ENCODE assay signal across 8 cellular contexts in the genomic region with DNA sequence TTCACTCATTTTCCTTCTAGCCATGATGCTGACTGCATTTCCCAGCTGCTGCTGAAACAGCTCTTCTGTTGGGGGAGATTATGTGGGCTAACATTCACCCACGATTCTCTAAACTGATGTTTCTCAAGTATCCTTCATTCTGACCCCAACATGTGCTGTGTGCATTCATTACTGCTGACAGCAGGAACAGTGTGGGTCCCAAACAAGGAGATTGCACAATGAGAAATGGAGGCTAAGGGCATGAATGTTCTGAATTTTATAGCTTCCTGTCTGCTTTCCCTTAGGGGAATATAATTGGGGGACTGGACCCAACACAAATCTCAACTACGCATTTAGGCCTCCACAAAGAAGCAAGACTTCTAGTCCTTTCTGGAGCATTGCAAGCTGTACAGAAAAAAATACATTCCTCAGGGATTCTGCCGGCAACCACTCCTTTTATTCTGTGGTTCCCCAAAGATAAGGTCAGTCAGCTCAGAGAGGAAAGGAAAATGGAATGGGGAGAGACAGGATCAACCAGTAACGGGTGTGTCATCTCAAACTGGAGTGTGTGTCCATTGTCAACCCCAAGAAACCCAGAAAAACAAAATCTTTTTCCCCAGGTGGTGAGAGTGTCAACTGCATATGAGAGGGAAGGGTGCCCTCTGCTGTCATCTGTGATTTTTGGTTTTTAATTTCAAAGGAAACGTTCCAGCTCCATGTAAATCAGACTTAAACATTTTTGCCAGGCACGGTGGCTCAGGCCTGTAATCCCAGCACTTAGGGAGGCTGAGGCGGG.
A peak's percentile ranks its signal among the peaks of the same experiment; 100 is the strongest.
DNase-seq lines count a peak whose midpoint lies in the region; ATAC-seq, FAIRE-seq and TF ChIP-seq lines count a peak whose summit lies in the region.

No MANE protein-coding gene starts in this region.

- FAIRE-seq in RCC 7860 (lab: Jason Lieb, UNC) = peak; percentile 81

- peaks cover 0 to 29% (median 6%) of the 10 kb centered on the region in 9 donors for H3K4me1 ChIP-seq in heart right ventricle
- H3K4me1 ChIP-seq in psoas muscle = peaks cover 4% of the 10 kb centered on the region

- H3K4me3 ChIP-seq in heart right ventricle = no peak overlapping the region
- no peak overlapping the region for H3K4me3 ChIP-seq in psoas muscle

- peak overlapping the region; percentile 66 for H3K27ac ChIP-seq in angular gyrus (ENCODE audit: low read depth, low read length)
- H3K27ac ChIP-seq in heart right ventricle = peak overlapping the region; percentile 40 to 82 (median 70)
- peak overlapping the region; percentile 63 for H3K27ac ChIP-seq in psoas muscle

- H3K27me3 ChIP-seq in heart right ventricle = peaks cover 0 to 55% (median 0%) of the 10 kb centered on the region in 7 donors
- peaks cover 0 to 21% (median 0%) of the 10 kb centered on the region in 3 donors for H3K27me3 ChIP-seq in psoas muscle (ENCODE audit: insufficient read depth in 3 of 3, low read length in 2 of 3)

- TF ChIP-seq CTCF in heart right ventricle (IDR thresholded peaks at IDR 0.05) (peak; percentile 26 to 68 (median 62)), psoas muscle (IDR thresholded peaks at IDR 0.05) (peak; percentile 56)

- no peaks in the 10 kb centered on the region for H3K36me3 ChIP-seq in heart right ventricle
- no peaks in the 10 kb centered on the region for H3K36me3 ChIP-seq in psoas muscle (ENCODE audit: insufficient read depth in 1 of 2, low read depth in 1 of 2)

- intact Hi-C loops in heart right ventricle (cut with DNase I) (loop anchor here in 9 of 10 donors (1.0 to 10.0 kb wide), 10 partner anchors 133 to 673 kb away; a partner anchor contains a TSS), psoas muscle (cut with DNase I) (loop anchor here (2.0 to 5.0 kb wide), 2 partner anchors 541 kb away; no protein-coding TSS in a partner anchor)

- H3K9me3 ChIP-seq in heart right ventricle (no peaks in the 10 kb centered on the region), psoas muscle (no peaks in the 10 kb centered on the region)

- WGBS in heart right ventricle, 2 donors = 11 to 16% methylated on average over 7 of the region's 7 CpGs
- WGBS in psoas muscle, 3 donors = 5 to 15% (median 10%) methylated on average over 7 of the region's 7 CpGs

- DNase-seq in AML-193 (lab: John Stamatoyannopoulos, UW) = peak; percentile 28 to 54
- DNase-seq in KG1 (lab: John Stamatoyannopoulos, UW) = peak; percentile 44
- DNase-seq in RCC 7860 (ENCODE audit: low spot score) = peak; percentile 71
- DNase-seq in heart right ventricle = peak in 1 of 2 donors; percentile 43
- no peak for DNase-seq in psoas muscle

- peak; percentile 53 for ATAC-seq in GM18858 (IDR thresholded peaks at IDR 0.05; ENCODE audit: unreplicated experiment)
- ATAC-seq in heart right ventricle = peak; percentile 71 to 90 (median 78)
- peak; percentile 61 to 83 (median 66) for ATAC-seq in psoas muscle
- no peak for ATAC-seq in HG02840 (IDR thresholded peaks at IDR 0.05; ENCODE audit: low FRiP score, unreplicated experiment)

Comparison
In these comparisons a context has a peak if more than half of its experiments do, and no peak if none do; other contexts are left out.
1. DNase-seq: peak in AML-193 (2 of 2), KG1 (single experiment) and RCC 7860 (single experiment); none in psoas muscle (0 of 2).
2. Peak in every context shown above with its lines, with median percentiles within 50 percentile points of each other: H3K27ac ChIP-seq.